In genomic region chr19:41166888-41167804, GRCh38 we compare ENCODE assay signal across 1 cellular context.
TF ChIP-seq lines count a peak whose summit lies in the region.

No MANE protein-coding gene starts in this region.

TF ChIP-seq in GM23338, 12 proteins besides CTCF, POLR2A, EP300 and RAD21 (continued from another document):
- TF ChIP-seq, protein P1, sequence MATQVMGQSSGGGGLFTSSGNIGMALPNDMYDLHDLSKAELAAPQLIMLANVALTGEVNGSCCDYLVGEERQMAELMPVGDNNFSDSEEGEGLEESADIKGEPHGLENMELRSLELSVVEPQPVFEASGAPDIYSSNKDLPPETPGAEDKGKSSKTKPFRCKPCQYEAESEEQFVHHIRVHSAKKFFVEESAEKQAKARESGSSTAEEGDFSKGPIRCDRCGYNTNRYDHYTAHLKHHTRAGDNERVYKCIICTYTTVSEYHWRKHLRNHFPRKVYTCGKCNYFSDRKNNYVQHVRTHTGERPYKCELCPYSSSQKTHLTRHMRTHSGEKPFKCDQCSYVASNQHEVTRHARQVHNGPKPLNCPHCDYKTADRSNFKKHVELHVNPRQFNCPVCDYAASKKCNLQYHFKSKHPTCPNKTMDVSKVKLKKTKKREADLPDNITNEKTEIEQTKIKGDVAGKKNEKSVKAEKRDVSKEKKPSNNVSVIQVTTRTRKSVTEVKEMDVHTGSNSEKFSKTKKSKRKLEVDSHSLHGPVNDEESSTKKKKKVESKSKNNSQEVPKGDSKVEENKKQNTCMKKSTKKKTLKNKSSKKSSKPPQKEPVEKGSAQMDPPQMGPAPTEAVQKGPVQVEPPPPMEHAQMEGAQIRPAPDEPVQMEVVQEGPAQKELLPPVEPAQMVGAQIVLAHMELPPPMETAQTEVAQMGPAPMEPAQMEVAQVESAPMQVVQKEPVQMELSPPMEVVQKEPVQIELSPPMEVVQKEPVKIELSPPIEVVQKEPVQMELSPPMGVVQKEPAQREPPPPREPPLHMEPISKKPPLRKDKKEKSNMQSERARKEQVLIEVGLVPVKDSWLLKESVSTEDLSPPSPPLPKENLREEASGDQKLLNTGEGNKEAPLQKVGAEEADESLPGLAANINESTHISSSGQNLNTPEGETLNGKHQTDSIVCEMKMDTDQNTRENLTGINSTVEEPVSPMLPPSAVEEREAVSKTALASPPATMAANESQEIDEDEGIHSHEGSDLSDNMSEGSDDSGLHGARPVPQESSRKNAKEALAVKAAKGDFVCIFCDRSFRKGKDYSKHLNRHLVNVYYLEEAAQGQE (IDR thresholded peaks at IDR 0.05; ENCODE audit: unreplicated experiment), result no peak
TF ChIP-seq in GM23338: peak in this region for 0.
